9 cellular contexts compared by ENCODE assay signal in the genomic region with DNA sequence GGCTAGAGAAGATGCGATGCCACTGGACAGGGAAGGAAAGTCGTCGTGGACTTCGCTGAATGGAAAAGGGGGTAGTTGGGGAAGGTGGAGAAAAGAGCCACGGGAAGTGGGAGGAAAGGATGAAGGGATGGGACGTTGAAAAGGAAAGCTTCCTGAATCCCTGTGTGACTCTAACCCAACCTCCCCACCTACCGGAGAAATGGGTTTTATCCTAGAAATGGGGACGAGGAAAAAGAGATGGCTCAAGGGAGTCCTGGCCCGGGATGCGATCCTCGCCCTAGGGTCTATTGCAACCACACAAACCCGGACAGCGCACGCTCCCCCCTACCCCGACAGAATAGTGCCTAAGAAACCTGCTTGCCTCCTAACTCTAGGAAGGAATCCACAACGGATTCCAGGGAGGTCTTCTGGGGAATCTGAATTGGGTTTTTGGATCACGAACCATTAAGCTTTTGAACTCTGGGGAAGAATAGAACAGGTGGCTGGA. TPM values are rescaled to one million over a fixed set of nuclear protein-coding genes. Genes with fewer than 3 reads are reported as not detected.
DNase-seq lines count a peak whose midpoint lies in the region; ATAC-seq, FAIRE-seq and TF ChIP-seq lines count a peak whose summit lies in the region.
"Had no signal": no experiment of that assay in that cellular context is flagged by ENCODE, and none has a peak within 500 bp of the region (broad histone marks: within the 10 kb centered on the region; RNA-seq: fewer than 3 reads in every experiment).

No MANE protein-coding gene starts in this region.

- POLR2A ChIA-PET in AG04450 (lab: Yijun Ruan, JAX) (interaction anchor here (0.7 kb wide), 1 partner anchor 142 kb away, joined by 3 read pairs; no protein-coding TSS in a partner anchor), K562 (lab: Yijun Ruan, JAX) (no interaction called here)

- no peak for TF ChIP-seq RAD21 in K562 (CRISPR knock-in tag; conservative IDR thresholded peaks at IDR 0.05 in 1 of 2, IDR thresholded peaks at IDR 0.05 in 1 of 2)

- H2AFZ ChIP-seq in K562 (ENCODE audit: low read depth, low read length): peak overlapping the region; percentile 69

- intact Hi-C loops in K562 (cut with micrococcal nuclease): no loop called here

- no peak for DNase-seq in AG04450 (ENCODE audit: low read depth, low spot score)
- DNase-seq in K562 (ENCODE audit: extremely low read depth in 1 of 4, low spot score in 3 of 4): no peak
- no peak for DNase-seq in kidney epithelial cell (ENCODE audit: low read depth)
- no peak for DNase-seq in suprapubic skin (ENCODE audit: low spot score in 2 of 2)
- no peak for DNase-seq in HUDEP-2 (lab: John Stamatoyannopoulos, UW; ENCODE audit: unreplicated experiment in 76 of 76)
- DNase-seq in NK-92 (lab: John Stamatoyannopoulos, UW; ENCODE audit: unreplicated experiment): no peak

- 3% methylated on average over 15 of the region's 17 CpGs for WGBS in HUES64
- 39% methylated on average over 14 of the region's 17 CpGs for WGBS in K562 (ENCODE audit: insufficient coverage, low coverage, missing lambda C conversion rate)
- 12% methylated on average over 17 of the region's 17 CpGs for WGBS in suprapubic skin

- H3K4me3 ChIP-seq in AG04450 (ENCODE audit: low read depth, low read length) (peak overlapping the region; percentile 97), HUES64 (ENCODE audit: low read length) (peak overlapping the region; percentile 80), K562 (peak overlapping the region; percentile 48), kidney epithelial cell (ENCODE audit: low read depth, low read length) (peak overlapping the region; percentile 73), suprapubic skin (peak overlapping the region; percentile 89)

- in situ Hi-C loops in K562 (cut with MboI): no loop called here

- no peaks in the 10 kb centered on the region for H3K79me2 ChIP-seq in K562 (ENCODE audit: control insufficient read depth, insufficient read depth, low read length)

- ATAC-seq in K562 (no peak), GM18502 (IDR thresholded peaks at IDR 0.05; ENCODE audit: poor library complexity, unreplicated experiment) (no peak)

- TF ChIP-seq POLR2A in K562 (conservative IDR thresholded peaks at IDR 0.05) (no peak), suprapubic skin (IDR thresholded peaks at IDR 0.05) (no peak)

- H3K9ac ChIP-seq in HUES64 (ENCODE audit: low read depth, low read length) (0 out of 2 replicates have a peak overlapping the region, but pooled peaks have one; percentile 6), K562 (ENCODE audit: insufficient read depth in 1 of 2, low read depth in 2 of 2, low read length in 2 of 2) (peak overlapping the region in 1 of 2 experiments; percentile 72; a peak in 1 of 4 replicates)

- FAIRE-seq in K562 (lab: Jason Lieb, UNC): no peak

- BruUV-seq in K562 (replicated peaks; lab: Mats Ljungman, UMichigan): no TSS peak

- peaks cover 4% of the 10 kb centered on the region; the same call in 1 of the 2 replicates for H4K20me1 ChIP-seq in K562 (replicated peaks; ENCODE audit: control insufficient read depth, insufficient read depth, low read length)

- H3K4me2 ChIP-seq in K562 (ENCODE audit: insufficient read depth, low read length): peak overlapping the region; percentile 79

- TF ChIP-seq CTCF in AG04450 (IDR thresholded peaks at IDR 0.05; ENCODE audit: low read depth, low read length) (no peak), K562 (IDR thresholded peaks at IDR 0.05 in 2 of 3, conservative IDR thresholded peaks at IDR 0.05 in 1 of 3; ENCODE audit: insufficient read depth in 2 of 3, low read depth in 1 of 3, low read length in 3 of 3) (no peak), kidney epithelial cell (IDR thresholded peaks at IDR 0.05; ENCODE audit: insufficient read depth, low read length, poor library complexity, severe bottlenecking) (peak; percentile 7), suprapubic skin (IDR thresholded peaks at IDR 0.05) (no peak)

- CTCF ChIA-PET in AG04450 (lab: Charles Lee) (interaction anchor here (0.6 to 3.4 kb wide), 5 partner anchors 86 to 397 kb away, joined by 3 to 30 read pairs (median 4); no protein-coding TSS in a partner anchor), K562 (lab: Yijun Ruan, JAX; ENCODE audit: low intra/inter-chr PET ratio) (no interaction called here)

- no peaks in the 10 kb centered on the region for H3K9me1 ChIP-seq in K562 (ENCODE audit: control insufficient read depth, insufficient read depth, low read length)

- TF ChIP-seq EP300 in K562 (IDR thresholded peaks at IDR 0.05; ENCODE audit: low read length) (no peak), suprapubic skin (IDR thresholded peaks at IDR 0.05) (no peak)

- H3K27ac ChIP-seq in AG04450 (ENCODE audit: low read depth, low read length) (peak overlapping the region; percentile 31), HUES64 (ENCODE audit: low read depth, low read length) (no peak overlapping the region), K562 (ENCODE audit: extremely low read depth, low read depth, low read length) (no peak overlapping the region), suprapubic skin (peak overlapping the region; percentile 71)
- H3K27ac ChIP-seq: neutrophil had no signal

- peaks cover 61% of the 10 kb centered on the region for H3K4me1 ChIP-seq in HUES64 (ENCODE audit: insufficient read depth, low read length)
- H3K4me1 ChIP-seq in K562 (replicated peaks in 1 of 2; ENCODE audit: control insufficient read depth in 2 of 2, insufficient read depth in 2 of 2, low read length in 2 of 2): peaks cover 8 to 16% of the 10 kb centered on the region in 2 experiments
- H3K4me1 ChIP-seq in suprapubic skin: peaks cover 66% of the 10 kb centered on the region

- no peaks in the 10 kb centered on the region for H3K27me3 ChIP-seq in AG04450 (ENCODE audit: control insufficient read depth, insufficient read depth, low read length)
- peaks cover 42% of the 10 kb centered on the region for H3K27me3 ChIP-seq in HUES64 (ENCODE audit: insufficient read depth, low read length)
- H3K27me3 ChIP-seq in K562 (ENCODE audit: control insufficient read depth in 2 of 2, insufficient read depth in 2 of 2, low read length in 2 of 2): peaks cover 24 to 39% of the 10 kb centered on the region in 2 experiments
- no peaks in the 10 kb centered on the region for H3K27me3 ChIP-seq in kidney epithelial cell (ENCODE audit: control insufficient read depth, insufficient read depth, low read length)
- H3K27me3 ChIP-seq in suprapubic skin: peaks cover 3% of the 10 kb centered on the region

- no peaks in the 10 kb centered on the region for H3K36me3 ChIP-seq in HUES64 (ENCODE audit: insufficient read depth, low read length)
- H3K36me3 ChIP-seq in K562 (ENCODE audit: control insufficient read depth, insufficient read depth, low read length): no peaks in the 10 kb centered on the region
- no peaks in the 10 kb centered on the region for H3K36me3 ChIP-seq in kidney epithelial cell (ENCODE audit: control insufficient read depth, insufficient read depth, low read length)
- H3K36me3 ChIP-seq in suprapubic skin: no peaks in the 10 kb centered on the region
- H3K36me3 ChIP-seq: neutrophil had no signal

- H3K9me3 ChIP-seq in AG04450 (ENCODE audit: control insufficient read depth, insufficient read depth, low read length) (no peaks in the 10 kb centered on the region; the same call in 1 of the 2 replicates), HUES64 (ENCODE audit: insufficient read depth, low read depth, low read length) (peaks cover under 1% of the 10 kb centered on the region; the same call in 1 of the 2 replicates), K562 (replicated peaks; ENCODE audit: control insufficient read depth, insufficient read depth, low read depth, low read length) (no peaks in the 10 kb centered on the region), suprapubic skin (no peaks in the 10 kb centered on the region)
- H3K9me3 ChIP-seq: neutrophil had no signal

TF ChIP-seq in K562, 482 proteins besides CTCF, POLR2A, EP300 and RAD21:
- TF ChIP-seq CBX8 (IDR thresholded peaks at IDR 0.05; ENCODE audit: borderline replicate concordance, extremely low read depth, low read depth, low read length, poor library complexity, severe bottlenecking): peak; percentile 36
- no peak for TF ChIP-seq ZBTB17 (CRISPR knock-in tag; IDR thresholded peaks at IDR 0.05)

RNA-seq across cellular contexts. Expression of a gene that starts 0.7 kb away (rescaled TPM):
- polyA plus RNA-seq in AG04450 (2011; rRNA removed) (146 and 190 TPM in 2 replicates), K562 (2011; rRNA removed) (0.60 and 6.6 TPM in 2 replicates), K562 (2014; fragmentation: Illumina TruSeq; extraction: Trizol) (0.88 and 1.1 TPM in 2 replicates), K562 (2014; fragmentation: Nextera tagmentation; extraction: Ambion mirVana) (under 1 TPM; 0.59 to 0.73 TPM), K562 (2014; rRNA removed) (0.62 and 1.2 TPM in 2 replicates)
- 93.9 and 107 TPM in 2 replicates for polyA minus RNA-seq in AG04450 (2011; rRNA and poly(A)+ RNA removed)
- 16.3 TPM for polyA plus RNA-seq in HUES64 (2013, experiment 1 of 2)
- 19.3 TPM for polyA plus RNA-seq in HUES64 (2013, experiment 2 of 2)
- 1.8 and 1.9 TPM in 2 replicates for total RNA-seq in K562 (2011; cell fraction: chromatin; rRNA removed; ENCODE audit: low replicate concordance)
- 0.79 and 3.2 TPM in 2 replicates for total RNA-seq in K562 (2011; cell fraction: nucleolus; rRNA removed)
- 0.59 and 2.9 TPM in 2 replicates for total RNA-seq in K562 (2011; cell fraction: nucleoplasm; rRNA removed)
- total RNA-seq in K562 (2014; rRNA removed) (0.61 and 0.86 TPM in 2 replicates), K562 (2014; rRNA removed; fragmentation: Illumina TruSeq; extraction: Trizol) (0.69 and 0.80 TPM in 2 replicates), K562 (2015; rRNA removed; fragmentation: Illumina TruSeq; extraction: Trizol) (0.38 and 0.58 TPM in 2 replicates), K562 (2021) (1.5 TPM in 2 replicates), kidney epithelial cell (16.6 and 20.5 TPM in 2 replicates), suprapubic skin (10 to 100 TPM; 14.5 to 33.4 (median 17.0) TPM)
- 0.59 and 3.8 TPM in 2 replicates for polyA plus RNA-seq in K562 (2011; cell fraction: cytosol; rRNA removed)
- 0.51 and 3.1 TPM in 2 replicates for polyA plus RNA-seq in K562 (2011; cell fraction: nucleus; rRNA removed)
- polyA plus RNA-seq in K562 (2012): 1.2 and 1.5 TPM in 2 replicates
- 0.93 and 5.2 TPM in 2 replicates for polyA minus RNA-seq in K562 (2011; rRNA and poly(A)+ RNA removed)
- 4.5 TPM in 1 of 2 replicates, not detected in the other for polyA minus RNA-seq in K562 (2011; cell fraction: cytosol; rRNA and poly(A)+ RNA removed)
- polyA minus RNA-seq in K562 (2011; cell fraction: nucleus; rRNA and poly(A)+ RNA removed): 0.22 and 1.9 TPM in 2 replicates

Comparison
In these comparisons a context has a peak if more than half of its experiments do, and no peak if none do; other contexts are left out.
1. H3K27ac ChIP-seq: peak in AG04450 (single experiment) and suprapubic skin (single experiment); none in HUES64 (single experiment) and K562 (single experiment).
2. Peak in every context shown above with its lines, with median percentiles within 50 percentile points of each other: H3K4me3 ChIP-seq.